Comparison of ENCODE assay signal across 9 cellular contexts in genomic region chr2:11072550-11072949, GRCh38.
"Had no signal": no experiment of that assay in that cellular context is flagged by ENCODE, and none has a peak within 500 bp of the region (broad histone marks: within the 10 kb centered on the region; RNA-seq: fewer than 3 reads in every experiment).

No MANE protein-coding gene starts in this region.

- H3K4me1 ChIP-seq: gastrocnemius medialis, testis, upper lobe of right lung had no signal

- H3K9me3 Mint-ChIP-seq: stimulated activated naive CD8-positive, alpha-beta T cell treated with anti-CD3 and anti-CD28 coated beads, Interleukin-15, amount 100 ng/mL, for 72 hours had no signal

- H3K36me3 Mint-ChIP-seq: mesothelial cell of epicardium had no signal

- H3K4me3 ChIP-seq: cardiac muscle cell, gastrocnemius medialis, testis, upper lobe of right lung had no signal

- DNase-seq: activated CD4-positive, alpha-beta T cell treated with anti-CD3 and anti-CD28 coated beads for 4 hours; activated naive CD4-positive, alpha-beta T cell treated with Interleukin-2 at 50 U/mL for 16 hours; gastrocnemius medialis; kidney glomerular epithelial cell; stimulated activated naive CD8-positive, alpha-beta T cell treated with anti-CD3 and anti-CD28 coated beads, Interleukin-15, amount 100 ng/mL, for 72 hours had no signal

- H3K27me3 ChIP-seq: cardiac muscle cell, testis, upper lobe of right lung had no signal

- H3K4me3 Mint-ChIP-seq: mesothelial cell of epicardium had no signal

- H3K27ac Mint-ChIP-seq: mesothelial cell of epicardium; stimulated activated naive CD8-positive, alpha-beta T cell treated with anti-CD3 and anti-CD28 coated beads, Interleukin-15, amount 100 ng/mL, for 72 hours had no signal

- ATAC-seq: gastrocnemius medialis; stimulated activated naive CD8-positive, alpha-beta T cell treated with anti-CD3 and anti-CD28 coated beads, Interleukin-15, amount 100 ng/mL, for 72 hours had no signal

- H3K27ac ChIP-seq: cardiac muscle cell, gastrocnemius medialis, testis, upper lobe of right lung had no signal
